In the genomic region with DNA sequence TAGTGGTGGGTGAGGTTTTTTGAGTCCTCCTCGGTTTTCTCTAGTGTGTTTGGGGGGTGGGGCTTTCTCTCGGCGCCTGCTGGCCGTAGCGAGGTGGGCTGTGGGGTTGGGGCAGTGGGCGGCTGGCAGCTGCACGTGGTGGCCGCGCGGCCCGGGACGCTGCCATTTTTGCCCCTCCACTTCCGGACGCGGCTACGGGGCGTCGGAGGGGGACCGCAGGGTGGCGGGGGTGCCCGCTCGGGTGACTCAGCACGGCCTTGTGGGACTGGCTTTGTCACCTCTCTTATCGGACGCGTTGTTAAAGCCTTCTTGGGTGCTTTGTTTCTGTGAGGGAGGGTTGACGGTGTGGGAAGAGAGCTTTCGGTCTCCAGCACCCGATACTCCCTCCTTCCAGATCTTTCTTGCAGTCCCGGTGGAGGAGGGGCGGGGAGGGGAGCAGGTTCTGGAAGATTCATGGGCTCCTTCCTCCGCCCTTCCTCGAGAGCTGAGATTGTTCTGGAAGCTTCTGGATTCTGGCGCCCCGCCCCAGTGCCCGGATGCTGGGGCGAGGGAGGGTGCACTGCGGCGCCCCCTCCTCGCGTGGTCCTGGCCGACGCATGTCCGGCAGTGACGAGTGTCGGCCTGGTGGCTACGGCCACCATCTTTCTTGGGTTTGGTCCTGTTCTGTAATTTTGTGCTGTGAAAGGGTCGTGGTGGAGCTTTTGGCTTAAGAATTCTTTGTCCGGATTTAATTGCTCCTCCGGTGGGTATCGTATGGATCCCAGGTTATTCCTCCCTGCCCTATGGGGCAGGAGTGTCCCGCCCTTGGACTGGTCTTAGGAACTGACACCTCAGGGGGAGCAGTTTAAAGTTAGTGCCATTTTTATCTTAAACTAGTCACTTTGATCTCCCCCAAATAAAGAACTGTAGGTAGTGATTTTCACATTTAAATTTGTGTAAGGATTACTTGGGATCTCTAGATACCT, we compare ENCODE assay signal across 1 cellular context.
A peak's percentile ranks its signal among the peaks of the same experiment; 100 is the strongest.
TF ChIP-seq lines count a peak whose summit lies in the region.

No MANE protein-coding gene starts in this region.

TF ChIP-seq in K562, 482 proteins besides CTCF, POLR2A, EP300 and RAD21 (continued from another document and continues in another):
- TF ChIP-seq, protein P1, sequence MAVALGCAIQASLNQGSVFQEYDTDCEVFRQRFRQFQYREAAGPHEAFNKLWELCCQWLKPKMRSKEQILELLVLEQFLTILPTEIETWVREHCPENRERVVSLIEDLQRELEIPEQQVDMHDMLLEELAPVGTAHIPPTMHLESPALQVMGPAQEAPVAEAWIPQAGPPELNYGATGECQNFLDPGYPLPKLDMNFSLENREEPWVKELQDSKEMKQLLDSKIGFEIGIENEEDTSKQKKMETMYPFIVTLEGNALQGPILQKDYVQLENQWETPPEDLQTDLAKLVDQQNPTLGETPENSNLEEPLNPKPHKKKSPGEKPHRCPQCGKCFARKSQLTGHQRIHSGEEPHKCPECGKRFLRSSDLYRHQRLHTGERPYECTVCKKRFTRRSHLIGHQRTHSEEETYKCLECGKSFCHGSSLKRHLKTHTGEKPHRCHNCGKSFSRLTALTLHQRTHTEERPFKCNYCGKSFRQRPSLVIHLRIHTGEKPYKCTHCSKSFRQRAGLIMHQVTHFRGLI (CRISPR knock-in tag; IDR thresholded peaks at IDR 0.05) = no peak
- TF ChIP-seq IRF2 (CRISPR knock-in tag; IDR thresholded peaks at IDR 0.05) (no peak), MYBL2 (IDR thresholded peaks at IDR 0.05; ENCODE audit: low read depth) (no peak), MYBL2 (CRISPR knock-in tag; IDR thresholded peaks at IDR 0.05; ENCODE audit: borderline replicate concordance) (no peak), FOSL1 (tag; conservative IDR thresholded peaks at IDR 0.05) (peak; percentile 98), YBX1 (IDR thresholded peaks at IDR 0.05) (no peak), FOXA3 (CRISPR knock-in tag; conservative IDR thresholded peaks at IDR 0.05 in 1 of 2, IDR thresholded peaks at IDR 0.05 in 1 of 2) (peak in 1 of 2 experiments; percentile 1; a peak in 1 of 4 replicates), HIVEP1 (CRISPR knock-in tag; IDR thresholded peaks at IDR 0.05) (0 out of 2 replicates have a peak, but pooled peaks have one; percentile 34), PYGO2 (tag; IDR thresholded peaks at IDR 0.05) (no peak), KLF10 (CRISPR knock-in tag; IDR thresholded peaks at IDR 0.05) (no peak), ZKSCAN3 (CRISPR knock-in tag; IDR thresholded peaks at IDR 0.05) (no peak), BHLHE40 (IDR thresholded peaks at IDR 0.05; ENCODE audit: low read length) (peak; percentile 80), HEY1 (CRISPR knock-in tag; IDR thresholded peaks at IDR 0.05; ENCODE audit: borderline replicate concordance) (no peak; the same call in 1 of the 2 replicates), HDGF (IDR thresholded peaks at IDR 0.05) (no peak), POLR2G (IDR thresholded peaks at IDR 0.05; ENCODE audit: low read depth, low read length) (peak; percentile 99), SMARCE1 (IDR thresholded peaks at IDR 0.05) (peak; percentile 70), TBL1XR1 (IDR thresholded peaks at IDR 0.05; ENCODE audit: low read length in 2 of 2) (peak; percentile 71 to 86; a peak in 2 of 4 replicates), FOXK1 (CRISPR knock-in tag; IDR thresholded peaks at IDR 0.05; ENCODE audit: borderline replicate concordance) (peak; percentile 91; the same call in 1 of the 2 replicates), SOX6 (IDR thresholded peaks at IDR 0.05) (peak; percentile 90), ZNF778 (CRISPR knock-in tag; IDR thresholded peaks at IDR 0.05) (no peak), ARID2 (IDR thresholded peaks at IDR 0.05) (no peak), ZNF354B (CRISPR knock-in tag; IDR thresholded peaks at IDR 0.05) (no peak), ZNF41 (CRISPR knock-in tag; conservative IDR thresholded peaks at IDR 0.05) (no peak), ZNF280B (CRISPR knock-in tag; IDR thresholded peaks at IDR 0.05) (no peak), KAT2B (IDR thresholded peaks at IDR 0.05; ENCODE audit: low read depth, low read length) (no peak), FOXK2 (conservative IDR thresholded peaks at IDR 0.05 in 1 of 2, IDR thresholded peaks at IDR 0.05 in 1 of 2; ENCODE audit: low read depth in 2 of 2) (peak in 1 of 2 experiments; percentile 19; a peak in 3 of 4 replicates), MCM5 (IDR thresholded peaks at IDR 0.05; ENCODE audit: low read depth) (no peak), ETV5 (CRISPR knock-in tag; IDR thresholded peaks at IDR 0.05; ENCODE audit: low read depth) (peak; percentile 97), NBN (IDR thresholded peaks at IDR 0.05; ENCODE audit: low read depth) (no peak), SRSF9 (IDR thresholded peaks at IDR 0.05; ENCODE audit: borderline replicate concordance, low read depth, low read length) (no peak), ATF1 (CRISPR knock-in tag; IDR thresholded peaks at IDR 0.05) (0 out of 2 replicates have a peak, but pooled peaks have one; percentile 11), ATF1 (tag; IDR thresholded peaks at IDR 0.05) (no peak; the same call in 1 of the 2 replicates), CAMTA2 (CRISPR knock-in tag; conservative IDR thresholded peaks at IDR 0.05) (0 out of 2 replicates have a peak, but pooled peaks have one; percentile 40), EZH2 (IDR thresholded peaks at IDR 0.05; ENCODE audit: borderline replicate concordance, low read depth, low read length) (no peak), CBFB (CRISPR knock-in tag; IDR thresholded peaks at IDR 0.05) (0 out of 2 replicates have a peak, but pooled peaks have one; percentile 56), OTX1 (CRISPR knock-in tag; IDR thresholded peaks at IDR 0.05) (no peak), STAT5A (IDR thresholded peaks at IDR 0.05; ENCODE audit: borderline replicate concordance, low read length) (no peak), HOXB6 (CRISPR knock-in tag; IDR thresholded peaks at IDR 0.05; ENCODE audit: borderline replicate concordance) (no peak), PHF21A (IDR thresholded peaks at IDR 0.05; ENCODE audit: borderline replicate concordance, low read depth) (no peak), ZC3H8 (IDR thresholded peaks at IDR 0.05) (no peak), PREB (CRISPR knock-in tag; IDR thresholded peaks at IDR 0.05) (peak; percentile 96; the same call in 1 of the 2 replicates), SRSF1 (IDR thresholded peaks at IDR 0.05; ENCODE audit: low read depth, low read length) (no peak), ZBTB9 (CRISPR knock-in tag; IDR thresholded peaks at IDR 0.05) (peak; percentile 90; the same call in 1 of the 2 replicates), PHF20 (IDR thresholded peaks at IDR 0.05; ENCODE audit: partially characterized antibody) (no peak)
- TF ChIP-seq, protein P2, sequence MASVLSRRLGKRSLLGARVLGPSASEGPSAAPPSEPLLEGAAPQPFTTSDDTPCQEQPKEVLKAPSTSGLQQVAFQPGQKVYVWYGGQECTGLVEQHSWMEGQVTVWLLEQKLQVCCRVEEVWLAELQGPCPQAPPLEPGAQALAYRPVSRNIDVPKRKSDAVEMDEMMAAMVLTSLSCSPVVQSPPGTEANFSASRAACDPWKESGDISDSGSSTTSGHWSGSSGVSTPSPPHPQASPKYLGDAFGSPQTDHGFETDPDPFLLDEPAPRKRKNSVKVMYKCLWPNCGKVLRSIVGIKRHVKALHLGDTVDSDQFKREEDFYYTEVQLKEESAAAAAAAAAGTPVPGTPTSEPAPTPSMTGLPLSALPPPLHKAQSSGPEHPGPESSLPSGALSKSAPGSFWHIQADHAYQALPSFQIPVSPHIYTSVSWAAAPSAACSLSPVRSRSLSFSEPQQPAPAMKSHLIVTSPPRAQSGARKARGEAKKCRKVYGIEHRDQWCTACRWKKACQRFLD (CRISPR knock-in tag; IDR thresholded peaks at IDR 0.05) = 0 out of 2 replicates have a peak, but pooled peaks have one; percentile 16
- TF ChIP-seq, protein P3, sequence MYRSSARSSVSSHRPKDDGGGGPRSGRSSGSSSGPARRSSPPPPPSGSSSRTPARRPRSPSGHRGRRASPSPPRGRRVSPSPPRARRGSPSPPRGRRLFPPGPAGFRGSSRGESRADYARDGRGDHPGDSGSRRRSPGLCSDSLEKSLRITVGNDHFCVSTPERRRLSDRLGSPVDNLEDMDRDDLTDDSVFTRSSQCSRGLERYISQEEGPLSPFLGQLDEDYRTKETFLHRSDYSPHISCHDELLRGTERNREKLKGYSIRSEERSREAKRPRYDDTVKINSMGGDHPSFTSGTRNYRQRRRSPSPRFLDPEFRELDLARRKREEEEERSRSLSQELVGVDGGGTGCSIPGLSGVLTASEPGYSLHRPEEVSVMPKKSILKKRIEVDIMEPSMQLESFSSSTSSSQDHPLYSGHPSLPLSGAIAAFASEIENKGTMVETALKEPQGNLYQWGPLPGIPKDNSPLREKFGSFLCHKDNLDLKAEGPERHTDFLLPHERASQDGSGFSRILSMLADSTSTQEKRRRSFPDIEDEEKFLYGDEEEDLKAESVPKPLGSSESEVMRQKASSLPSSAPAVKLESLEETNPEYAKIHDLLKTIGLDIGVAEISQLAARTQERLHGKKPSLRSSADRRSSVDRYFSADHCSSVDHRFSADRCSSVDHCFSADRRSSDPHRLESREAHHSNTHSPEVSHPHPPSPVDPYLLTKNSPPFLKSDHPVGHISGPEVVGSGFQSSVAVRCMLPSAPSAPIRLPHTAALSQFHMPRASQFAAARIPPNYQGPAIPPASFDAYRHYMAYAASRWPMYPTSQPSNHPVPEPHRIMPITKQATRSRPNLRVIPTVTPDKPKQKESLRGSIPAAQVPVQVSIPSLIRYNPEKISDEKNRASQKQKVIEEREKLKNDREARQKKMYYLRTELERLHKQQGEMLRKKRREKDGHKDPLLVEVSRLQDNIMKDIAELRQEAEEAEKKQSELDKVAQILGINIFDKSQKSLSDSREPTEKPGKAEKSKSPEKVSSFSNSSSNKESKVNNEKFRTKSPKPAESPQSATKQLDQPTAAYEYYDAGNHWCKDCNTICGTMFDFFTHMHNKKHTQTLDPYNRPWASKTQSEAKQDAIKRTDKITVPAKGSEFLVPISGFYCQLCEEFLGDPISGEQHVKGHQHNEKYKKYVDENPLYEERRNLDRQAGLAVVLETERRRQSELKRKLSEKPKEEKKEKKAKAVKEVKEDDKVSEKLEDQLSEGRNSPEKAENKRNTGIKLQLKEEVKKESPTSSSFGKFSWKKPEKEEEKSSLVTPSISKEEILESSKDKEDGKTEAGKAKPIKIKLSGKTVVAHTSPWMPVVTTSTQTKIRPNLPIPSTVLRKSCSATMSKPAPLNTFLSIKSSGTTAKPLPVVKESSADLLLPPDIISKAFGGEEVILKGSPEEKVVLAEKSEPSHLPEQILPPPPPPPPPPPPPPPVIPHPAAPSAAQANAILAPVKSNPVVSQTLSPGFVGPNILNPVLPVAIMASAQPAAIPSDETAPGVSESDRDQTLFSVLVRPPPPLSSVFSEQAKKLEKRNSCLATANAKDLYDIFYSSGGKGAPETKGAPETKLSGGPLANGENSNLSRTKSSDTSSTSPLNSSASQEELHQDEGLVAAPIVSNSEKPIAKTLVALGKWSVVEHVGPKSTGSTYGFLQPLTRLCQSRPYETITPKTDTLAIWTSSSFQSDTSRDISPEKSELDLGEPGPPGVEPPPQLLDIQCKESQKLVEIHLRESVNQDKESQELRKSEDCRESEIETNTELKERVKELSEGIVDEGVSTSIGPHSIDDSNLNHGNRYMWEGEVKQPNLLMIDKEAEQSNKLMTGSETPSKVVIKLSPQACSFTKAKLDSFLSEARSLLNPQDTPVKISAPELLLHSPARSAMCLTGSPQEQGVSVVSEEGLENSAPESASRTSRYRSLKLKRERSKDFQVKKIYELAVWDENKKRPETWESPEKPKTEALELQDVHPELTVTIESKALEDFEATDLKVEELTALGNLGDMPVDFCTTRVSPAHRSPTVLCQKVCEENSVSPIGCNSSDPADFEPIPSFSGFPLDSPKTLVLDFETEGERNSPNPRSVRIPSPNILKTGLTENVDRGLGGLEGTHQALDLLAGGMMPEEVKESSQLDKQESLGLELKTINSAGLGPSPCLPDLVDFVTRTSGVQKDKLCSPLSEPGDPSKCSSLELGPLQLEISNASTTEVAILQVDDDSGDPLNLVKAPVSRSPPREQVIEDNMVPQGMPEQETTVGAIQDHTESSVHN (IDR thresholded peaks at IDR 0.05; ENCODE audit: borderline replicate concordance in 1 of 2, low read depth in 1 of 2) = no peak
- TF ChIP-seq, protein P4, sequence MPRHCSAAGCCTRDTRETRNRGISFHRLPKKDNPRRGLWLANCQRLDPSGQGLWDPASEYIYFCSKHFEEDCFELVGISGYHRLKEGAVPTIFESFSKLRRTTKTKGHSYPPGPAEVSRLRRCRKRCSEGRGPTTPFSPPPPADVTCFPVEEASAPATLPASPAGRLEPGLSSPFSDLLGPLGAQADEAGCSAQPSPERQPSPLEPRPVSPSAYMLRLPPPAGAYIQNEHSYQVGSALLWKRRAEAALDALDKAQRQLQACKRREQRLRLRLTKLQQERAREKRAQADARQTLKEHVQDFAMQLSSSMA (CRISPR knock-in tag; IDR thresholded peaks at IDR 0.05) = no peak
